Comparison of ENCODE assay signal across 1 cellular context in genomic region chr3:45687828-45688193, GRCh38.
TF ChIP-seq lines count a peak whose summit lies in the region.

No MANE protein-coding gene starts in this region.

TF ChIP-seq in A549, 52 proteins besides CTCF, POLR2A, EP300 and RAD21 (continued from another document):
- no peak for TF ChIP-seq HEYL (CRISPR knock-in tag; IDR thresholded peaks at IDR 0.05)
